ENCODE assay signal across 21 cellular contexts in the genomic region with DNA sequence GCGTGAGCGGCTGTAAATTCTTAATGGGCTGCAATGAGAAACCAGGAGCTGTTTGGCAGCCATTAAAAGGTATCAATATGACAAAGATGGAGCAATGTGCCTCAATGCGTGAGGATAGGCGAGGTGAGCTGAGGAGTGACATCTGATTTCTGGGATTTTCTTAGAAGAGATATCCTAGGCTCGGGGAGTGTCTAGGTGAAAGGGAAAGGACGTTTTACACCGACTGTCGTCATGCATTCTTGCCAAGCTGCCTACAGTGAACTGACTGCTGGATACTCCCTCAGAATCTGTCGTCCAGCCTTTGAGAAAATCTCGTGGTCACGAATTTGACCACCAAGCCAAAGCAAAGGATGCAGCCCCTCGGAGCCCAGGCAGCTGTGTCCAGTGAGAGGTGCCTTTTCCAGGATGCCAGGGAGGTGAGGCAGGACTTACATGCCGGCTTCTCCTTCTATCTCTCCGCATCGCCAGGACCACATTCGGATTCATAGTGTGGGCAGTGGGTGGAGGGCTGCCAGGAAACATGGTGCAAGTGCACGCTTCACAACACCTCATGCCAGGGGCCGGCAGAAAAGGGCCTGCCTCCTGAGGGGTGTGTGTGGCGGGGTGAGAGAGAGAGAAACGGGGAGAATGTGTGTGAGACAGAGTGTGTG.
DNase-seq lines count a peak whose midpoint lies in the region; ATAC-seq and TF ChIP-seq lines count a peak whose summit lies in the region.
"Had no signal": no experiment of that assay in that cellular context is flagged by ENCODE, and none has a peak within 500 bp of the region (broad histone marks: within the 10 kb centered on the region; RNA-seq: fewer than 3 reads in every experiment).

No MANE protein-coding gene starts in this region.

- no peaks in the 10 kb centered on the region for H3K4me1 ChIP-seq in effector memory CD4-positive, alpha-beta T cell (ENCODE audit: control insufficient read depth, insufficient read depth, low read length, poor library complexity, severe bottlenecking)

- peaks cover 33% of the 10 kb centered on the region for H3K27me3 Mint-ChIP-seq in activated naive CD8-positive, alpha-beta T cell treated with anti-CD3 and anti-CD28 coated beads, Interleukin-2, amount 50 U/mL, for 24 hours
- H3K27me3 Mint-ChIP-seq in activated naive CD8-positive, alpha-beta T cell treated with anti-CD3 and anti-CD28 coated beads for 36 hours, result peaks cover 18% of the 10 kb centered on the region
- H3K27me3 Mint-ChIP-seq in brain (peaks cover 7% of the 10 kb centered on the region), nephron progenitor cell (ENCODE audit: low read depth, poor library complexity) (peaks cover 16% of the 10 kb centered on the region), type B pancreatic cell (no peaks in the 10 kb centered on the region)

- no peaks in the 10 kb centered on the region for H3K4me1 Mint-ChIP-seq in activated naive CD8-positive, alpha-beta T cell treated with anti-CD3 and anti-CD28 coated beads, Interleukin-2, amount 50 U/mL, for 24 hours
- H3K4me1 Mint-ChIP-seq in activated naive CD8-positive, alpha-beta T cell treated with anti-CD3 and anti-CD28 coated beads for 36 hours, result no peaks in the 10 kb centered on the region
- H3K4me1 Mint-ChIP-seq in brain, result peaks cover 8% of the 10 kb centered on the region
- peaks cover 56% of the 10 kb centered on the region for H3K4me1 Mint-ChIP-seq in nephron progenitor cell
- peaks cover 40% of the 10 kb centered on the region for H3K4me1 Mint-ChIP-seq in type B pancreatic cell (ENCODE audit: unreplicated experiment)
- H3K4me1 Mint-ChIP-seq: CD4-positive, alpha-beta memory T cell had no signal

- H3K27me3 ChIP-seq in effector memory CD4-positive, alpha-beta T cell (replicated peaks; ENCODE audit: control insufficient read depth, insufficient read depth, low read length, poor library complexity, severe bottlenecking), result no peaks in the 10 kb centered on the region
- H3K27me3 ChIP-seq: BLaER1 treated with 17β-estradiol and CSF1 and Interleukin-3, amounts not matched to agents 10 nM and 100 nM had no signal

- H3K4me3 ChIP-seq in effector memory CD4-positive, alpha-beta T cell (ENCODE audit: insufficient read depth, low read depth, low read length, poor library complexity, severe bottlenecking), result no peak overlapping the region
- H3K4me3 ChIP-seq: BLaER1 treated with 17β-estradiol and CSF1 and Interleukin-3, amounts not matched to agents 10 nM and 100 nM; GM12878 had no signal

- no peak for DNase-seq in activated naive CD8-positive, alpha-beta T cell treated with anti-CD3 and anti-CD28 coated beads, Interleukin-2, amount 50 U/mL, for 24 hours
- DNase-seq in activated naive CD8-positive, alpha-beta T cell treated with anti-CD3 and anti-CD28 coated beads for 36 hours, result no peak
- no peak for DNase-seq in nephron progenitor cell
- no peak for DNase-seq in type B pancreatic cell (ENCODE audit: extremely low spot score, unreplicated experiment)
- no peak for DNase-seq in NCI-H748 treated with DMSO at 0.1 percent for 48 hours (lab: John Stamatoyannopoulos, UW)
- DNase-seq in epidermal melanocyte (ENCODE audit: insufficient read length, low spot score), result no peak
- DNase-seq in effector memory CD4-positive, alpha-beta T cell, result no peak
- DNase-seq: AML-193; CD4-positive, alpha-beta memory T cell; COR-L47; DMS53; H7; KBM-7; NCI-H1105 treated with DMSO at 0.1 percent for 48 hours; NCI-H1930; NCI-H446 treated with DMSO at 0.1 percent for 48 hours; NCI-H526 treated with DMSO at 0.1 percent for 48 hours; RPMI8226 had no signal

- peak overlapping the region; percentile 45 for H3K27ac Mint-ChIP-seq in activated naive CD8-positive, alpha-beta T cell treated with anti-CD3 and anti-CD28 coated beads, Interleukin-2, amount 50 U/mL, for 24 hours
- no peak overlapping the region for H3K27ac Mint-ChIP-seq in activated naive CD8-positive, alpha-beta T cell treated with anti-CD3 and anti-CD28 coated beads for 36 hours
- H3K27ac Mint-ChIP-seq in brain (peak overlapping the region in 3 of 5 experiments; percentile 16 to 54 (median 31)), nephron progenitor cell (peak overlapping the region; percentile 38), type B pancreatic cell (peak overlapping the region; percentile 88)
- H3K27ac Mint-ChIP-seq: CD4-positive, alpha-beta memory T cell had no signal

- no peak overlapping the region for H3K4me3 Mint-ChIP-seq in activated naive CD8-positive, alpha-beta T cell treated with anti-CD3 and anti-CD28 coated beads, Interleukin-2, amount 50 U/mL, for 24 hours
- H3K4me3 Mint-ChIP-seq in activated naive CD8-positive, alpha-beta T cell treated with anti-CD3 and anti-CD28 coated beads for 36 hours, result no peak overlapping the region
- H3K4me3 Mint-ChIP-seq in brain, result no peak overlapping the region
- H3K4me3 Mint-ChIP-seq in nephron progenitor cell, result no peak overlapping the region
- H3K4me3 Mint-ChIP-seq in type B pancreatic cell, result peak overlapping the region; percentile 8
- H3K4me3 Mint-ChIP-seq: CD4-positive, alpha-beta memory T cell had no signal

- TF ChIP-seq CTCF in brain (conservative IDR thresholded peaks at IDR 0.05), result no peak
- no peak for TF ChIP-seq CTCF in nephron progenitor cell (IDR thresholded peaks at IDR 0.05)
- TF ChIP-seq CTCF in type B pancreatic cell (conservative IDR thresholded peaks at IDR 0.05), result no peak

- H3K27ac ChIP-seq in effector memory CD4-positive, alpha-beta T cell (ENCODE audit: insufficient read depth, low read length, poor library complexity, severe bottlenecking), result no peak overlapping the region
- H3K27ac ChIP-seq: BLaER1 treated with 17β-estradiol and CSF1 and Interleukin-3, amounts not matched to agents 10 nM and 100 nM had no signal

- no peaks in the 10 kb centered on the region for H3K36me3 Mint-ChIP-seq in activated naive CD8-positive, alpha-beta T cell treated with anti-CD3 and anti-CD28 coated beads, Interleukin-2, amount 50 U/mL, for 24 hours (ENCODE audit: low read depth)
- H3K36me3 Mint-ChIP-seq in activated naive CD8-positive, alpha-beta T cell treated with anti-CD3 and anti-CD28 coated beads for 36 hours, result no peaks in the 10 kb centered on the region
- no peaks in the 10 kb centered on the region for H3K36me3 Mint-ChIP-seq in brain
- H3K36me3 Mint-ChIP-seq in nephron progenitor cell (ENCODE audit: low read depth), result no peaks in the 10 kb centered on the region
- H3K36me3 Mint-ChIP-seq in type B pancreatic cell, result no peaks in the 10 kb centered on the region
- H3K36me3 Mint-ChIP-seq: CD4-positive, alpha-beta memory T cell had no signal

- no peaks in the 10 kb centered on the region for H3K9me3 Mint-ChIP-seq in activated naive CD8-positive, alpha-beta T cell treated with anti-CD3 and anti-CD28 coated beads, Interleukin-2, amount 50 U/mL, for 24 hours
- no peaks in the 10 kb centered on the region for H3K9me3 Mint-ChIP-seq in activated naive CD8-positive, alpha-beta T cell treated with anti-CD3 and anti-CD28 coated beads for 36 hours
- H3K9me3 Mint-ChIP-seq in brain (peaks cover 0 to 12% (median 0%) of the 10 kb centered on the region in 5 experiments), nephron progenitor cell (peaks cover 6% of the 10 kb centered on the region), type B pancreatic cell (no peaks in the 10 kb centered on the region)

- H3K36me3 ChIP-seq in effector memory CD4-positive, alpha-beta T cell (ENCODE audit: control insufficient read depth, insufficient read depth, low read length), result no peaks in the 10 kb centered on the region
- H3K36me3 ChIP-seq: BLaER1 treated with 17β-estradiol and CSF1 and Interleukin-3, amounts not matched to agents 10 nM and 100 nM had no signal

- H3K9me3 ChIP-seq in effector memory CD4-positive, alpha-beta T cell (ENCODE audit: control insufficient read depth, low read length), result no peaks in the 10 kb centered on the region
- H3K9me3 ChIP-seq: BLaER1 treated with 17β-estradiol and CSF1 and Interleukin-3, amounts not matched to agents 10 nM and 100 nM had no signal

- no peak for ATAC-seq in activated naive CD8-positive, alpha-beta T cell treated with anti-CD3 and anti-CD28 coated beads, Interleukin-2, amount 50 U/mL, for 24 hours
- ATAC-seq: GM12878 had no signal
